ENCODE assay signal across 8 cellular contexts in genomic region chr9:79452265-79452664, GRCh38.
"Had no signal": no experiment of that assay in that cellular context is flagged by ENCODE, and none has a peak within 500 bp of the region (broad histone marks: within the 10 kb centered on the region; RNA-seq: fewer than 3 reads in every experiment).

No MANE protein-coding gene starts in this region.

- H3K9ac ChIP-seq: KMS-11 had no signal

- H3K27ac ChIP-seq: HL-60, KMS-11 had no signal

- H3K4me2 ChIP-seq: KMS-11 had no signal

- FAIRE-seq: HepG2, HTR-8/SVneo had no signal

- H3K27me3 Mint-ChIP-seq: IgD-negative memory B cell had no signal

- H3K4me1 Mint-ChIP-seq: IgD-negative memory B cell had no signal

- ATAC-seq: HepG2 had no signal

- DNase-seq: IMR-90, KBM-7, KG1 had no signal
